ENCODE assay signal across 17 cellular contexts in the genomic region with DNA sequence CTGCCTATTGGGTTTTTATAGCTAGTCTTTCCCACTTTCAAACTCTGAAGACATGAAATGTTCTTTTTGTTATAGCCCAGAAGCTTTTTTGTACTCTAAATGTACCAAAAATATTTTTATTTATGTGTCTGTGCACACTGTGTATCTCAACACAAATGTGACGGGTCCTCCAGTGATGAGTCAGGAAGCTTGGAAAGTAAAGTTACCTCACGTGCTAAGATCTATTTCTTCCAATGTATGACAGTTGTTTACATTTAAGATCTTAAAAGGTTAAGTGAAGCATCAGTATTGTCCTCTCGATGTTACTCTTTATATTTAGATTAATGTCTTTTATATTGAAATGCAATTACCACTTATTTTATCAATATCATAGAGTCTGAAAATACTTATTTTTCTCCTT.
"Had no signal": no experiment of that assay in that cellular context is flagged by ENCODE, and none has a peak within 500 bp of the region (broad histone marks: within the 10 kb centered on the region; RNA-seq: fewer than 3 reads in every experiment).

No MANE protein-coding gene starts in this region.

- DNase-seq: Kasumi-1, MV-4-11, NCI-H1048, NCI-H1105, NCI-H1417, NCI-H1436 treated with DMSO at 0.1 percent for 48 hours, NCI-H1694, NCI-H187 treated with DMSO at 0.1 percent for 48 hours, NCI-H2029 treated with DMSO at 0.1 percent for 48 hours, NCI-H2171 treated with DMSO at 0.1 percent for 48 hours, NCI-H345, NCI-H446 treated with DMSO at 0.1 percent for 48 hours, NCI-H69, NCI-H774, Right ventricle myocardium superior, RPMI8226, SIG-M5 had no signal
